In the genomic region with DNA sequence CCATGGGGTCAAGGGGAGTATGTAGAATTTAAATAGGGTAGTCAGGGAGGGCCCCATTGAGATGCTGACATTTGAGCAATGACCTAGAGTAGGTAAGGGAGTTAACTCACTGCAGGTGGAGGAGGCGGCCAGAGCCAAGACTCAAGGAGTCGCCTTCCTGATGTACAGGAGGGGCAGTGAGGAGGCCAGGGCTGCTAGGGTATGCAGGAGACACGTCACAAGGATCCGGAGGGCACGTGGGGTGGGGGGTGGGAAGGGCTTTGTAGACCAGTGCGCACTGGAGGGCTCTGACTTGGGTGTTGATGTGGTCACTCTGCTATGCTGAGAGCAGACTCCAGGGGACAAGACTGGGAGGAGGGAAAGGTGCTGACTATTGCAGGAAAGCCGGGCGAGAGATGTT, we compare ENCODE assay signal across 1 cellular context.
TF ChIP-seq lines count a peak whose summit lies in the region.

No MANE protein-coding gene starts in this region.

TF ChIP-seq in WTC11, 78 proteins besides CTCF, POLR2A, EP300 and RAD21 (continued from another document):
- TF ChIP-seq, protein P1, sequence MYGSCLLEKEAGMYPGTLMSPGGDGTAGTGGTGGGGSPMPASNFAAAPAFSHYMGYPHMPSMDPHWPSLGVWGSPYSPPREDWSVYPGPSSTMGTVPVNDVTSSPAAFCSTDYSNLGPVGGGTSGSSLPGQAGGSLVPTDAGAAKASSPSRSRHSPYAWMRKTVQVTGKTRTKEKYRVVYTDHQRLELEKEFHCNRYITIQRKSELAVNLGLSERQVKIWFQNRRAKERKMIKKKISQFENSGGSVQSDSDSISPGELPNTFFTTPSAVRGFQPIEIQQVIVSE (CRISPR knock-in tag; IDR thresholded peaks at IDR 0.05; ENCODE audit: borderline replicate concordance): no peak
- no peak for TF ChIP-seq ZBTB21 (CRISPR knock-in tag; IDR thresholded peaks at IDR 0.05; ENCODE audit: borderline replicate concordance)
